12 cellular contexts compared by ENCODE assay signal in genomic region chr14:102474934-102475333, GRCh38. TPM values are rescaled to one million over a fixed set of nuclear protein-coding genes. Genes with fewer than 3 reads are reported as not detected.
DNase-seq lines count a peak whose midpoint lies in the region; ATAC-seq lines count a peak whose summit lies in the region.
"Had no signal": no experiment of that assay in that cellular context is flagged by ENCODE, and none has a peak within 500 bp of the region (broad histone marks: within the 10 kb centered on the region; RNA-seq: fewer than 3 reads in every experiment).

No MANE protein-coding gene starts in this region.

- peaks cover 7% of the 10 kb centered on the region for H3K9me3 Mint-ChIP-seq in activated CD4-positive, alpha-beta T cell treated with anti-CD3 and anti-CD28 coated beads, Interleukin-2, amount 10 ng/mL, durations not matched to agents 24 days and 14 days
- H3K9me3 Mint-ChIP-seq: CD4-positive, alpha-beta memory T cell had no signal

- ATAC-seq in left lobe of liver, result no peak

- peak; percentile 79 for DNase-seq in Ammon's horn (ENCODE audit: low spot score)
- DNase-seq in NCI-H446 treated with DMSO at 0.1 percent for 48 hours (lab: John Stamatoyannopoulos, UW), result peak; percentile 50
- peak; percentile 71 for DNase-seq in globus pallidus (ENCODE audit: low spot score)
- peak in 8 of 10 donors; percentile 57 to 92 (median 70) for DNase-seq in posterior cingulate gyrus
- no peak for DNase-seq in left lobe of liver (ENCODE audit: low spot score)
- DNase-seq in activated CD4-positive, alpha-beta T cell treated with anti-CD3 and anti-CD28 coated beads, Interleukin-2, amount 10 ng/mL, durations not matched to agents 24 days and 14 days, result no peak
- DNase-seq in NCI-H187 treated with DMSO at 0.1 percent for 48 hours (lab: John Stamatoyannopoulos, UW), result no peak
- DNase-seq in NCI-H1436 (lab: John Stamatoyannopoulos, UW), result no peak
- DNase-seq: activated T-cell treated with anti-CD3 and anti-CD28 coated beads, Interleukin-2, amount 50 U/mL, for 1 hour; CD4-positive, alpha-beta memory T cell; NCI-H2081; stimulated activated CD4-positive, alpha-beta T cell treated with anti-CD3 and anti-CD28 coated beads, Interleukin-12 subunit alpha, Interleukin-12 subunit beta, amount 100 ng/mL, for 4 hours had no signal

- peaks cover 20% of the 10 kb centered on the region for H3K4me1 Mint-ChIP-seq in activated CD4-positive, alpha-beta T cell treated with anti-CD3 and anti-CD28 coated beads, Interleukin-2, amount 10 ng/mL, durations not matched to agents 24 days and 14 days

- H3K27ac Mint-ChIP-seq in activated CD4-positive, alpha-beta T cell treated with anti-CD3 and anti-CD28 coated beads, Interleukin-2, amount 10 ng/mL, durations not matched to agents 24 days and 14 days, result no peak overlapping the region

- intact Hi-C loops in posterior cingulate gyrus (cut with DNase I), result no loop called here
- intact Hi-C loops in activated CD4-positive, alpha-beta T cell treated with anti-CD3 and anti-CD28 coated beads, Interleukin-2, amount 10 ng/mL, durations not matched to agents 24 days and 14 days (cut with micrococcal nuclease), result no loop called here

- H3K36me3 Mint-ChIP-seq in activated CD4-positive, alpha-beta T cell treated with anti-CD3 and anti-CD28 coated beads, Interleukin-2, amount 10 ng/mL, durations not matched to agents 24 days and 14 days (ENCODE audit: low read depth), result peaks cover 8% of the 10 kb centered on the region

- no peak overlapping the region for H3K4me3 Mint-ChIP-seq in activated CD4-positive, alpha-beta T cell treated with anti-CD3 and anti-CD28 coated beads, Interleukin-2, amount 10 ng/mL, durations not matched to agents 24 days and 14 days
- H3K4me3 Mint-ChIP-seq: CD4-positive, alpha-beta memory T cell had no signal

- no peaks in the 10 kb centered on the region for H3K27me3 Mint-ChIP-seq in activated CD4-positive, alpha-beta T cell treated with anti-CD3 and anti-CD28 coated beads, Interleukin-2, amount 10 ng/mL, durations not matched to agents 24 days and 14 days
- H3K27me3 Mint-ChIP-seq: CD4-positive, alpha-beta memory T cell had no signal

RNA-seq across cellular contexts. Expression of gene ANKRD9, which starts 34.6 kb away (rescaled TPM):
- 14.5 TPM for total RNA-seq in left lobe of liver
- total RNA-seq in activated CD4-positive, alpha-beta T cell treated with anti-CD3 and anti-CD28 coated beads, Interleukin-2, amount 10 ng/mL, durations not matched to agents 24 days and 14 days, result 14.6 and 16.5 TPM in 2 replicates

Comparison
In these comparisons a context has a peak if more than half of its experiments do, and no peak if none do; other contexts are left out.
1. DNase-seq: peak in Ammon's horn (single experiment), NCI-H446 treated with DMSO at 0.1 percent for 48 hours (single experiment), globus pallidus (single experiment) and posterior cingulate gyrus (8 of 10); none in left lobe of liver (single experiment), activated CD4-positive, alpha-beta T cell treated with anti-CD3 and anti-CD28 coated beads, Interleukin-2, amount 10 ng/mL, durations not matched to agents 24 days and 14 days (single experiment), NCI-H187 treated with DMSO at 0.1 percent for 48 hours (single experiment) and NCI-H1436 (single experiment).